21 cellular contexts compared by ENCODE assay signal in the genomic region with DNA sequence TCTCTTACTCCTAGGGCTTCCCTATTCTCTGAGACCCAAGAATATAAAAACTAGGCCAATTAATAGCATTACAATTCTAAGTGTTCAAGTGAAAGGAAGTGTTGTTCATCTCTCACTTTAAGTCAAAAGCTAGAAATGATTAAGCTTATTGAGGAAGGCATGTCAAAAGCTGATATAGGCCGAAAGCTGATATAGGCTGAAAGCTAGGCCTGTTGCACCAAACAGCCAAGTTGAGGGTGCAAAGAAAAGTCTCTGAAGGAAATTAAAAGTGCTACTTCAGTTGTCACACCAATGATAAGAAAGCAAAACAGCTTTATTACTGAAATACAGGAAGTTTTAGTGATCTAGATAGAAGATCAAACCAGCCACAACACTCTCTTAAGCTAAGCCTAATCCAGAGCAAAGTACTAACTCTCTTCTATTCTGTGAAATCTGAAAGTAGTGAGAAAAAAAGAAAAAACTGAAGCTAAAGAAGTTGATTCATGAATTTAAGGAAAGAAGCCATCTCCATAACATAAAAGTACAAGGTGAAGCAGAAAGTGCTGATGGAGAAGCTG.
A peak's percentile ranks its signal among the peaks of the same experiment; 100 is the strongest.
DNase-seq lines count a peak whose midpoint lies in the region; ATAC-seq and TF ChIP-seq lines count a peak whose summit lies in the region.
"Had no signal": no experiment of that assay in that cellular context is flagged by ENCODE, and none has a peak within 500 bp of the region (broad histone marks: within the 10 kb centered on the region; RNA-seq: fewer than 3 reads in every experiment).

No MANE protein-coding gene starts in this region.

- intact Hi-C loops in activated CD4-positive, alpha-beta T cell treated with anti-CD3 and anti-CD28 coated beads for 36 hours (cut with DNase I, micrococcal nuclease): no loop called here

- no peaks in the 10 kb centered on the region for H3K36me3 Mint-ChIP-seq in activated CD4-positive, alpha-beta T cell treated with anti-CD3 and anti-CD28 coated beads for 36 hours (ENCODE audit: low read depth)
- no peaks in the 10 kb centered on the region for H3K36me3 Mint-ChIP-seq in activated CD4-positive, alpha-beta T cell treated with anti-CD3 and anti-CD28 coated beads, Interleukin-2, amount 10 ng/mL, durations not matched to agents 7 days and 5 days (ENCODE audit: low read depth)
- H3K36me3 Mint-ChIP-seq in activated naive CD4-positive, alpha-beta T cell treated with anti-CD3 and anti-CD28 coated beads, Interleukin-2, amount 10 ng/mL, durations not matched to agents 7 days and 5 days: no peaks in the 10 kb centered on the region
- H3K36me3 Mint-ChIP-seq in T-helper 17 cell (ENCODE audit: low read depth): no peaks in the 10 kb centered on the region
- no peaks in the 10 kb centered on the region for H3K36me3 Mint-ChIP-seq in HFFc6 (ENCODE audit: low read depth)
- no peaks in the 10 kb centered on the region for H3K36me3 Mint-ChIP-seq in progenitor cell of endocrine pancreas (ENCODE audit: insufficient read depth)

- no peak overlapping the region for H3K27ac Mint-ChIP-seq in activated CD4-positive, alpha-beta T cell treated with anti-CD3 and anti-CD28 coated beads for 36 hours
- no peak overlapping the region for H3K27ac Mint-ChIP-seq in activated CD4-positive, alpha-beta T cell treated with anti-CD3 and anti-CD28 coated beads, Interleukin-2, amount 10 ng/mL, durations not matched to agents 7 days and 5 days
- peak overlapping the region; percentile 73 for H3K27ac Mint-ChIP-seq in activated naive CD4-positive, alpha-beta T cell treated with anti-CD3 and anti-CD28 coated beads, Interleukin-2, amount 10 ng/mL, durations not matched to agents 7 days and 5 days
- H3K27ac Mint-ChIP-seq in T-helper 17 cell (peak overlapping the region; percentile 32), HFFc6 (no peak overlapping the region), progenitor cell of endocrine pancreas (no peak overlapping the region)

- no peaks in the 10 kb centered on the region for H3K9me3 ChIP-seq in T-helper 17 cell (ENCODE audit: control insufficient read depth, low read length, poor library complexity, severe bottlenecking)

- peak; percentile 76 for ATAC-seq in activated CD4-positive, alpha-beta T cell treated with anti-CD3 and anti-CD28 coated beads for 36 hours
- peak; percentile 33 for ATAC-seq in T-helper 17 cell
- ATAC-seq in GM18517 (IDR thresholded peaks at IDR 0.05; ENCODE audit: unreplicated experiment): no peak
- ATAC-seq: Panc1 had no signal

- no peaks in the 10 kb centered on the region for H3K9me3 Mint-ChIP-seq in activated CD4-positive, alpha-beta T cell treated with anti-CD3 and anti-CD28 coated beads for 36 hours (ENCODE audit: low read depth)
- no peaks in the 10 kb centered on the region for H3K9me3 Mint-ChIP-seq in activated CD4-positive, alpha-beta T cell treated with anti-CD3 and anti-CD28 coated beads, Interleukin-2, amount 10 ng/mL, durations not matched to agents 7 days and 5 days
- no peaks in the 10 kb centered on the region for H3K9me3 Mint-ChIP-seq in activated naive CD4-positive, alpha-beta T cell treated with anti-CD3 and anti-CD28 coated beads, Interleukin-2, amount 10 ng/mL, durations not matched to agents 7 days and 5 days
- no peaks in the 10 kb centered on the region for H3K9me3 Mint-ChIP-seq in HFFc6
- H3K9me3 Mint-ChIP-seq in progenitor cell of endocrine pancreas (ENCODE audit: low read depth): no peaks in the 10 kb centered on the region

- peaks cover 13% of the 10 kb centered on the region for H3K4me1 Mint-ChIP-seq in activated CD4-positive, alpha-beta T cell treated with anti-CD3 and anti-CD28 coated beads for 36 hours
- H3K4me1 Mint-ChIP-seq in activated CD4-positive, alpha-beta T cell treated with anti-CD3 and anti-CD28 coated beads, Interleukin-2, amount 10 ng/mL, durations not matched to agents 7 days and 5 days: peaks cover 9% of the 10 kb centered on the region
- peaks cover 18% of the 10 kb centered on the region for H3K4me1 Mint-ChIP-seq in activated naive CD4-positive, alpha-beta T cell treated with anti-CD3 and anti-CD28 coated beads, Interleukin-2, amount 10 ng/mL, durations not matched to agents 7 days and 5 days
- H3K4me1 Mint-ChIP-seq in T-helper 17 cell (peaks cover 7% of the 10 kb centered on the region), HFFc6 (ENCODE audit: low read depth) (no peaks in the 10 kb centered on the region), progenitor cell of endocrine pancreas (ENCODE audit: low read depth) (no peaks in the 10 kb centered on the region)

- no peaks in the 10 kb centered on the region for H3K27me3 Mint-ChIP-seq in activated CD4-positive, alpha-beta T cell treated with anti-CD3 and anti-CD28 coated beads for 36 hours
- H3K27me3 Mint-ChIP-seq in activated CD4-positive, alpha-beta T cell treated with anti-CD3 and anti-CD28 coated beads, Interleukin-2, amount 10 ng/mL, durations not matched to agents 7 days and 5 days: no peaks in the 10 kb centered on the region
- peaks cover 7% of the 10 kb centered on the region for H3K27me3 Mint-ChIP-seq in activated naive CD4-positive, alpha-beta T cell treated with anti-CD3 and anti-CD28 coated beads, Interleukin-2, amount 10 ng/mL, durations not matched to agents 7 days and 5 days
- no peaks in the 10 kb centered on the region for H3K27me3 Mint-ChIP-seq in T-helper 17 cell
- H3K27me3 Mint-ChIP-seq in HFFc6 (ENCODE audit: insufficient read depth): no peaks in the 10 kb centered on the region
- peaks cover 3% of the 10 kb centered on the region for H3K27me3 Mint-ChIP-seq in progenitor cell of endocrine pancreas

- TF ChIP-seq CTCF in HFFc6 (IDR thresholded peaks at IDR 0.05) (no peak), progenitor cell of endocrine pancreas (IDR thresholded peaks at IDR 0.05; ENCODE audit: unreplicated experiment) (no peak)

- no peak for DNase-seq in activated CD4-positive, alpha-beta T cell treated with anti-CD3 and anti-CD28 coated beads for 36 hours
- no peak for DNase-seq in activated CD4-positive, alpha-beta T cell treated with anti-CD3 and anti-CD28 coated beads, Interleukin-2, amount 10 ng/mL, durations not matched to agents 7 days and 5 days
- DNase-seq in activated naive CD4-positive, alpha-beta T cell treated with anti-CD3 and anti-CD28 coated beads, Interleukin-2, amount 10 ng/mL, durations not matched to agents 7 days and 5 days: no peak
- DNase-seq in activated naive CD4-positive, alpha-beta T cell (lab: John Stamatoyannopoulos, UW): no peak
- DNase-seq in T-helper 17 cell (no peak), HFFc6 (no peak), progenitor cell of endocrine pancreas (ENCODE audit: low spot score, unreplicated experiment) (no peak)
- DNase-seq: 8988T, COR-L47, DMS53, Karpas-422, NCI-H1092 treated with DMSO at 0.1 percent for 48 hours, NCI-H1436, NCI-H187, NCI-H2081 treated with DMSO at 0.1 percent for 48 hours, NCI-H2171, NCI-H226, NCI-H510A, SHP77 had no signal

- POLR2A ChIA-PET in activated CD4-positive, alpha-beta T cell treated with anti-CD3 and anti-CD28 coated beads for 36 hours (lab: Charles Lee): no interaction called here
- POLR2A ChIA-PET in activated CD4-positive, alpha-beta T cell treated with anti-CD3 and anti-CD28 coated beads, Interleukin-2, amount 10 ng/mL, durations not matched to agents 7 days and 5 days (lab: Charles Lee): no interaction called here

- CTCF ChIA-PET in activated CD4-positive, alpha-beta T cell treated with anti-CD3 and anti-CD28 coated beads for 36 hours (lab: Charles Lee): interaction anchor here (0.6 to 1.5 kb wide), 4 partner anchors 12 to 91 kb away, joined by 3 to 4 read pairs (median 4); no protein-coding TSS in a partner anchor
- CTCF ChIA-PET in activated CD4-positive, alpha-beta T cell treated with anti-CD3 and anti-CD28 coated beads, Interleukin-2, amount 10 ng/mL, durations not matched to agents 7 days and 5 days (lab: Charles Lee): interaction anchor here (0.7 kb wide), 1 partner anchor 172 kb away, joined by 3 read pairs; no protein-coding TSS in a partner anchor
- CTCF ChIA-PET in activated naive CD4-positive, alpha-beta T cell treated with anti-CD3 and anti-CD28 coated beads, Interleukin-2, amount 10 ng/mL, durations not matched to agents 7 days and 5 days (lab: Charles Lee): interaction anchor here (0.6 to 1.7 kb wide), 3 partner anchors 34 to 1018 kb away, joined by 3 to 7 read pairs (median 5); no protein-coding TSS in a partner anchor

- no peak overlapping the region for H3K4me3 Mint-ChIP-seq in activated CD4-positive, alpha-beta T cell treated with anti-CD3 and anti-CD28 coated beads for 36 hours
- H3K4me3 Mint-ChIP-seq in activated CD4-positive, alpha-beta T cell treated with anti-CD3 and anti-CD28 coated beads, Interleukin-2, amount 10 ng/mL, durations not matched to agents 7 days and 5 days: no peak overlapping the region
- no peak overlapping the region for H3K4me3 Mint-ChIP-seq in activated naive CD4-positive, alpha-beta T cell treated with anti-CD3 and anti-CD28 coated beads, Interleukin-2, amount 10 ng/mL, durations not matched to agents 7 days and 5 days
- no peak overlapping the region for H3K4me3 Mint-ChIP-seq in T-helper 17 cell
- no peak overlapping the region for H3K4me3 Mint-ChIP-seq in HFFc6
- no peak overlapping the region for H3K4me3 Mint-ChIP-seq in progenitor cell of endocrine pancreas (ENCODE audit: low read depth)

Comparison
In these comparisons a context has a peak if more than half of its experiments do, and no peak if none do; other contexts are left out.
1. H3K27ac Mint-ChIP-seq: peak in activated naive CD4-positive, alpha-beta T cell treated with anti-CD3 and anti-CD28 coated beads, Interleukin-2, amount 10 ng/mL, durations not matched to agents 7 days and 5 days (single experiment) and T-helper 17 cell (single experiment); none in activated CD4-positive, alpha-beta T cell treated with anti-CD3 and anti-CD28 coated beads for 36 hours (single experiment), activated CD4-positive, alpha-beta T cell treated with anti-CD3 and anti-CD28 coated beads, Interleukin-2, amount 10 ng/mL, durations not matched to agents 7 days and 5 days (single experiment), HFFc6 (single experiment) and progenitor cell of endocrine pancreas (single experiment).